19 cellular contexts compared by ENCODE assay signal in genomic region chr20:24917056-24917455, GRCh38. TPM values are rescaled to one million over a fixed set of nuclear protein-coding genes. Genes with fewer than 3 reads are reported as not detected.
DNase-seq lines count a peak whose midpoint lies in the region; ATAC-seq and TF ChIP-seq lines count a peak whose summit lies in the region.
"Had no signal": no experiment of that assay in that cellular context is flagged by ENCODE, and none has a peak within 500 bp of the region (broad histone marks: within the 10 kb centered on the region; RNA-seq: fewer than 3 reads in every experiment).

No MANE protein-coding gene starts in this region.

- H3K4me3 ChIP-seq in neuronal stem cell (ENCODE audit: low read length in 2 of 2) (no peak overlapping the region), upper lobe of right lung (no peak overlapping the region)
- H3K4me3 ChIP-seq: BLaER1, GM12878 had no signal

- H3K4me1 Mint-ChIP-seq in activated CD8-positive, alpha-beta T cell treated with anti-CD3 and anti-CD28 coated beads, Interleukin-2, amount 10 ng/mL, durations not matched to agents 7 days and 5 days (ENCODE audit: low read depth) = peaks cover 10% of the 10 kb centered on the region
- peaks cover 6% of the 10 kb centered on the region for H3K4me1 Mint-ChIP-seq in activated CD8-positive, alpha-beta T cell treated with anti-CD3 and anti-CD28 coated beads for 36 hours (ENCODE audit: low read depth)
- H3K4me1 Mint-ChIP-seq in effector memory CD8-positive, alpha-beta T cell (ENCODE audit: low read depth in 2 of 2) = peaks cover 5 to 11% of the 10 kb centered on the region in 2 donors
- H3K4me1 Mint-ChIP-seq in stimulated activated naive CD8-positive, alpha-beta T cell treated with anti-CD3 and anti-CD28 coated beads, Interleukin-15, amount 100 ng/mL, for 72 hours = peaks cover 11% of the 10 kb centered on the region

- H3K36me3 ChIP-seq in neuronal stem cell (replicated peaks in 1 of 2; ENCODE audit: control insufficient read depth in 2 of 2, insufficient read depth in 2 of 2, low read length in 2 of 2) = no peaks in the 10 kb centered on the region
- H3K36me3 ChIP-seq in upper lobe of right lung = no peaks in the 10 kb centered on the region
- H3K36me3 ChIP-seq: BLaER1 had no signal

- no peak overlapping the region for H2AFZ ChIP-seq in neuronal stem cell (ENCODE audit: low read length)

- H3K27ac Mint-ChIP-seq in activated CD8-positive, alpha-beta T cell treated with anti-CD3 and anti-CD28 coated beads, Interleukin-2, amount 10 ng/mL, durations not matched to agents 7 days and 5 days = no peak overlapping the region
- H3K27ac Mint-ChIP-seq in activated CD8-positive, alpha-beta T cell treated with anti-CD3 and anti-CD28 coated beads for 36 hours = no peak overlapping the region
- H3K27ac Mint-ChIP-seq in effector memory CD8-positive, alpha-beta T cell = peak overlapping the region; percentile 8 to 32
- no peak overlapping the region for H3K27ac Mint-ChIP-seq in stimulated activated naive CD8-positive, alpha-beta T cell treated with anti-CD3 and anti-CD28 coated beads, Interleukin-15, amount 100 ng/mL, for 72 hours
- H3K27ac Mint-ChIP-seq: CD14-positive monocyte, H9 had no signal

- no peak overlapping the region for H3K4me3 Mint-ChIP-seq in activated CD8-positive, alpha-beta T cell treated with anti-CD3 and anti-CD28 coated beads, Interleukin-2, amount 10 ng/mL, durations not matched to agents 7 days and 5 days
- H3K4me3 Mint-ChIP-seq in activated CD8-positive, alpha-beta T cell treated with anti-CD3 and anti-CD28 coated beads for 36 hours = no peak overlapping the region
- H3K4me3 Mint-ChIP-seq in effector memory CD8-positive, alpha-beta T cell = peak overlapping the region in 1 of 2 donors; percentile 11
- no peak overlapping the region for H3K4me3 Mint-ChIP-seq in stimulated activated naive CD8-positive, alpha-beta T cell treated with anti-CD3 and anti-CD28 coated beads, Interleukin-15, amount 100 ng/mL, for 72 hours
- H3K4me3 Mint-ChIP-seq: CD14-positive monocyte, H9 had no signal

- no peak overlapping the region for H2BK5ac ChIP-seq in neuronal stem cell (ENCODE audit: low read length)

- CTCF ChIA-PET in activated CD8-positive, alpha-beta T cell treated with anti-CD3 and anti-CD28 coated beads, Interleukin-2, amount 10 ng/mL, durations not matched to agents 7 days and 5 days (lab: Charles Lee) = interaction anchor here (1.2 to 7.2 kb wide), 6 partner anchors 13 to 979 kb away, joined by 3 to 47 read pairs (median 5); no protein-coding TSS in a partner anchor
- CTCF ChIA-PET in activated CD8-positive, alpha-beta T cell treated with anti-CD3 and anti-CD28 coated beads for 36 hours (lab: Charles Lee) = interaction anchor here (0.7 to 2.1 kb wide), 5 partner anchors 11 to 212 kb away, joined by 3 to 19 read pairs (median 3); no protein-coding TSS in a partner anchor

- no peak overlapping the region for H2BK15ac ChIP-seq in neuronal stem cell (ENCODE audit: low read length)

- peak overlapping the region; percentile 84 for H2BK12ac ChIP-seq in neuronal stem cell (ENCODE audit: low read length)

- TF ChIP-seq CTCF in activated CD8-positive, alpha-beta T cell treated with anti-CD3 and anti-CD28 coated beads for 36 hours (IDR thresholded peaks at IDR 0.05) = no peak
- no peak for TF ChIP-seq CTCF in upper lobe of right lung (IDR thresholded peaks at IDR 0.05)

- peak overlapping the region; percentile 72 for H2BK120ac ChIP-seq in neuronal stem cell (ENCODE audit: low read depth, low read length)

- H3K9me3 ChIP-seq in neuronal stem cell (replicated peaks in 1 of 2; ENCODE audit: control insufficient read depth in 2 of 2, insufficient read depth in 1 of 2, low read depth in 1 of 2, low read length in 2 of 2) (no peaks in the 10 kb centered on the region), upper lobe of right lung (no peaks in the 10 kb centered on the region)
- H3K9me3 ChIP-seq: BLaER1 had no signal

- POLR2A ChIA-PET in activated CD8-positive, alpha-beta T cell treated with anti-CD3 and anti-CD28 coated beads, Interleukin-2, amount 10 ng/mL, durations not matched to agents 7 days and 5 days (lab: Charles Lee) = no interaction called here
- POLR2A ChIA-PET in activated CD8-positive, alpha-beta T cell treated with anti-CD3 and anti-CD28 coated beads for 36 hours (lab: Charles Lee) = no interaction called here

- DNase-seq in activated CD8-positive, alpha-beta T cell treated with anti-CD3 and anti-CD28 coated beads, Interleukin-2, amount 10 ng/mL, durations not matched to agents 7 days and 5 days = peak; percentile 12
- no peak for DNase-seq in activated CD8-positive, alpha-beta T cell treated with anti-CD3 and anti-CD28 coated beads for 36 hours
- no peak for DNase-seq in effector memory CD8-positive, alpha-beta T cell
- DNase-seq in neuronal stem cell (ENCODE audit: low spot score) = no peak
- peak; percentile 46 for DNase-seq in upper lobe of right lung
- no peak for DNase-seq in stimulated activated naive CD8-positive, alpha-beta T cell treated with anti-CD3 and anti-CD28 coated beads, Interleukin-15, amount 100 ng/mL, for 72 hours
- no peak for DNase-seq in NCI-H1048 (lab: John Stamatoyannopoulos, UW)
- DNase-seq: 8988T; CD4-positive, alpha-beta memory T cell; DMS79 treated with DMSO at 0.1 percent for 48 hours; H9 had no signal

- H2AK5ac ChIP-seq in neuronal stem cell (ENCODE audit: low read depth, low read length) = peak overlapping the region; percentile 61

- H3K14ac ChIP-seq in neuronal stem cell (ENCODE audit: low read length) = peak overlapping the region; percentile 63

- H3K27me3 ChIP-seq in neuronal stem cell (ENCODE audit: control insufficient read depth in 3 of 3, insufficient read depth in 3 of 3, low read depth in 1 of 3, low read length in 3 of 3) = no peaks in the 10 kb centered on the region
- H3K27me3 ChIP-seq in upper lobe of right lung = no peaks in the 10 kb centered on the region
- H3K27me3 ChIP-seq: BLaER1 had no signal

- no peak overlapping the region for H3K4me2 ChIP-seq in neuronal stem cell (ENCODE audit: insufficient read depth, low read length, poor library complexity, severe bottlenecking)

- H3K4me1 ChIP-seq in neuronal stem cell (ENCODE audit: control insufficient read depth in 2 of 2, insufficient read depth in 1 of 2, low read depth in 1 of 2, low read length in 2 of 2) = peaks cover 5 to 7% of the 10 kb centered on the region in 2 donors
- no peaks in the 10 kb centered on the region for H3K4me1 ChIP-seq in upper lobe of right lung

- H3K36me3 Mint-ChIP-seq in activated CD8-positive, alpha-beta T cell treated with anti-CD3 and anti-CD28 coated beads, Interleukin-2, amount 10 ng/mL, durations not matched to agents 7 days and 5 days (ENCODE audit: low read depth) = no peaks in the 10 kb centered on the region
- H3K36me3 Mint-ChIP-seq in activated CD8-positive, alpha-beta T cell treated with anti-CD3 and anti-CD28 coated beads for 36 hours (ENCODE audit: low read depth) = no peaks in the 10 kb centered on the region
- H3K36me3 Mint-ChIP-seq in effector memory CD8-positive, alpha-beta T cell (ENCODE audit: insufficient read depth) = no peaks in the 10 kb centered on the region
- H3K36me3 Mint-ChIP-seq: CD14-positive monocyte; CD4-positive, alpha-beta memory T cell had no signal

- no peak overlapping the region for H3K9ac ChIP-seq in neuronal stem cell (ENCODE audit: low read depth, low read length, poor library complexity)
- H3K9ac ChIP-seq: BLaER1 had no signal

- intact Hi-C loops in activated CD8-positive, alpha-beta T cell treated with anti-CD3 and anti-CD28 coated beads for 36 hours (cut with micrococcal nuclease) = loop anchor here (10.0 kb wide), 1 partner anchor 58 kb away; no protein-coding TSS in a partner anchor
- intact Hi-C loops in upper lobe of right lung (cut with DNase I) = no loop called here

- H3K27me3 Mint-ChIP-seq in activated CD8-positive, alpha-beta T cell treated with anti-CD3 and anti-CD28 coated beads, Interleukin-2, amount 10 ng/mL, durations not matched to agents 7 days and 5 days (ENCODE audit: low read depth) = no peaks in the 10 kb centered on the region
- peaks cover 2% of the 10 kb centered on the region for H3K27me3 Mint-ChIP-seq in activated CD8-positive, alpha-beta T cell treated with anti-CD3 and anti-CD28 coated beads for 36 hours
- peaks cover 8 to 33% of the 10 kb centered on the region in 2 donors for H3K27me3 Mint-ChIP-seq in effector memory CD8-positive, alpha-beta T cell
- peaks cover 12% of the 10 kb centered on the region for H3K27me3 Mint-ChIP-seq in stimulated activated naive CD8-positive, alpha-beta T cell treated with anti-CD3 and anti-CD28 coated beads, Interleukin-15, amount 100 ng/mL, for 72 hours

- peaks cover 1% of the 10 kb centered on the region for H3K79me1 ChIP-seq in neuronal stem cell (ENCODE audit: low read depth, low read length)

- no peaks in the 10 kb centered on the region for H3K9me3 Mint-ChIP-seq in activated CD8-positive, alpha-beta T cell treated with anti-CD3 and anti-CD28 coated beads, Interleukin-2, amount 10 ng/mL, durations not matched to agents 7 days and 5 days (ENCODE audit: insufficient read depth)
- peaks cover 3% of the 10 kb centered on the region for H3K9me3 Mint-ChIP-seq in activated CD8-positive, alpha-beta T cell treated with anti-CD3 and anti-CD28 coated beads for 36 hours
- no peaks in the 10 kb centered on the region for H3K9me3 Mint-ChIP-seq in effector memory CD8-positive, alpha-beta T cell
- no peaks in the 10 kb centered on the region for H3K9me3 Mint-ChIP-seq in stimulated activated naive CD8-positive, alpha-beta T cell treated with anti-CD3 and anti-CD28 coated beads, Interleukin-15, amount 100 ng/mL, for 72 hours

- no peak overlapping the region for H3K4ac ChIP-seq in neuronal stem cell (ENCODE audit: low read length)

- no peak for ATAC-seq in activated CD8-positive, alpha-beta T cell treated with anti-CD3 and anti-CD28 coated beads, Interleukin-2, amount 10 ng/mL, durations not matched to agents 7 days and 5 days
- ATAC-seq in activated CD8-positive, alpha-beta T cell treated with anti-CD3 and anti-CD28 coated beads for 36 hours = no peak
- no peak for ATAC-seq in effector memory CD8-positive, alpha-beta T cell (replicated peaks)
- ATAC-seq in upper lobe of right lung (no peak), HG03439 (IDR thresholded peaks at IDR 0.05; ENCODE audit: unreplicated experiment) (no peak)
- ATAC-seq in stimulated activated naive CD8-positive, alpha-beta T cell treated with anti-CD3 and anti-CD28 coated beads, Interleukin-15, amount 100 ng/mL, for 72 hours = no peak

- H3K23ac ChIP-seq in neuronal stem cell (ENCODE audit: low read depth, low read length, poor library complexity) = no peak overlapping the region

- H3K18ac ChIP-seq in neuronal stem cell (ENCODE audit: low read length) = peak overlapping the region; percentile 76

- no CpG with 5 or more reads among the region's 7 CpGs for WGBS in neuronal stem cell (ENCODE audit: extremely low coverage in 2 of 2, insufficient read length in 2 of 2, insufficient replicate concordance in 1 of 2), 2 donors

- H4K91ac ChIP-seq in neuronal stem cell (ENCODE audit: low read depth, low read length, poor library complexity) = no peak overlapping the region

- H3K27ac ChIP-seq in neuronal stem cell (replicated peaks; ENCODE audit: low read length) = no peak overlapping the region
- no peak overlapping the region for H3K27ac ChIP-seq in upper lobe of right lung
- H3K27ac ChIP-seq: BLaER1 had no signal

- no peak overlapping the region for H4K8ac ChIP-seq in neuronal stem cell (ENCODE audit: low read depth, low read length)

RNA-seq across cellular contexts. Expression of gene CST7, which starts 32.0 kb away (rescaled TPM):
- 10 to 100 TPM; 43.9 to 47.5 TPM for total RNA-seq in activated CD8-positive, alpha-beta T cell treated with anti-CD3 and anti-CD28 coated beads, Interleukin-2, amount 10 ng/mL, durations not matched to agents 7 days and 5 days
- total RNA-seq in activated CD8-positive, alpha-beta T cell treated with anti-CD3 and anti-CD28 coated beads for 36 hours = 10 to 100 TPM; 48.5 to 49.3 TPM
- not detected for polyA plus RNA-seq in neuronal stem cell (2013, experiment 1 of 2)
- not detected for polyA plus RNA-seq in neuronal stem cell (2013, experiment 2 of 2)
- 9.6 TPM for total RNA-seq in upper lobe of right lung
- total RNA-seq: A673, GM12878, H1, H9, HepG2 had no signal
- polyA plus RNA-seq: AG04450, H1, HepG2 had no signal

Comparison
In these comparisons a context has a peak if more than half of its experiments do, and no peak if none do; other contexts are left out.
1. DNase-seq: peak in activated CD8-positive, alpha-beta T cell treated with anti-CD3 and anti-CD28 coated beads, Interleukin-2, amount 10 ng/mL, durations not matched to agents 7 days and 5 days (single experiment) and upper lobe of right lung (single experiment); none in activated CD8-positive, alpha-beta T cell treated with anti-CD3 and anti-CD28 coated beads for 36 hours (single experiment), effector memory CD8-positive, alpha-beta T cell (0 of 3), neuronal stem cell (single experiment), stimulated activated naive CD8-positive, alpha-beta T cell treated with anti-CD3 and anti-CD28 coated beads, Interleukin-15, amount 100 ng/mL, for 72 hours (0 of 2) and NCI-H1048 (single experiment).
2. H3K27ac Mint-ChIP-seq: peak in effector memory CD8-positive, alpha-beta T cell (2 of 2); none in activated CD8-positive, alpha-beta T cell treated with anti-CD3 and anti-CD28 coated beads, Interleukin-2, amount 10 ng/mL, durations not matched to agents 7 days and 5 days (single experiment), activated CD8-positive, alpha-beta T cell treated with anti-CD3 and anti-CD28 coated beads for 36 hours (single experiment) and stimulated activated naive CD8-positive, alpha-beta T cell treated with anti-CD3 and anti-CD28 coated beads, Interleukin-15, amount 100 ng/mL, for 72 hours (0 of 2).